In genomic region chr6:43759157-43759925, GRCh38 we compare ENCODE assay signal across 21 cellular contexts. TPM values are rescaled to one million over a fixed set of nuclear protein-coding genes. Genes with fewer than 3 reads are reported as not detected.
DNase-seq lines count a peak whose midpoint lies in the region; ATAC-seq, FAIRE-seq and TF ChIP-seq lines count a peak whose summit lies in the region.
"Had no signal": no experiment of that assay in that cellular context is flagged by ENCODE, and none has a peak within 500 bp of the region (broad histone marks: within the 10 kb centered on the region; RNA-seq: fewer than 3 reads in every experiment).

No MANE protein-coding gene starts in this region.

- intact Hi-C loops in kidney (cut with DNase I) = no loop called here
- intact Hi-C loops in sigmoid colon (cut with DNase I) = no loop called here

- H3K4me1 Mint-ChIP-seq in activated CD8-positive, alpha-beta memory T cell treated with anti-CD3 and anti-CD28 coated beads, Interleukin-2, amount 10 ng/mL, durations not matched to agents 7 days and 5 days = peaks cover 6% of the 10 kb centered on the region
- peaks cover 21% of the 10 kb centered on the region for H3K4me1 Mint-ChIP-seq in WTC11
- H3K4me1 Mint-ChIP-seq: activated CD4-positive, alpha-beta T cell treated with anti-CD3 and anti-CD28 coated beads, Interleukin-2, amount 10 ng/mL, durations not matched to agents 7 days and 5 days; activated naive CD4-positive, alpha-beta T cell treated with anti-CD3 and anti-CD28 coated beads, Interleukin-2, amount 50 U/mL, for 24 hours; CD4-positive, alpha-beta memory T cell; neural crest cell had no signal

- no peak for TF ChIP-seq CTCF in WTC11 (IDR thresholded peaks at IDR 0.05)
- no peak for TF ChIP-seq CTCF in kidney (IDR thresholded peaks at IDR 0.05; ENCODE audit: borderline replicate concordance, extremely low read depth, insufficient read depth)
- no peak for TF ChIP-seq CTCF in sigmoid colon (IDR thresholded peaks at IDR 0.05)
- no peak for TF ChIP-seq CTCF in WERI-Rb-1 (IDR thresholded peaks at IDR 0.05; ENCODE audit: low read depth, low read length)

- no peak for TF ChIP-seq EP300 in sigmoid colon (IDR thresholded peaks at IDR 0.05)

- H3K4me1 ChIP-seq in kidney (ENCODE audit: control insufficient read depth in 1 of 2, insufficient read depth in 1 of 2, low read depth in 1 of 2, low read length in 2 of 2) = no peaks in the 10 kb centered on the region
- no peaks in the 10 kb centered on the region for H3K4me1 ChIP-seq in sigmoid colon
- H3K4me1 ChIP-seq: prostate gland had no signal

- H3K4me3 ChIP-seq in kidney (ENCODE audit: low read length in 2 of 2) (no peak overlapping the region), sigmoid colon (no peak overlapping the region), WERI-Rb-1 (ENCODE audit: low read depth, low read length) (no peak overlapping the region)
- H3K4me3 ChIP-seq: prostate gland had no signal

- peak; percentile 37 for ATAC-seq in activated CD8-positive, alpha-beta memory T cell treated with anti-CD3 and anti-CD28 coated beads, Interleukin-2, amount 10 ng/mL, durations not matched to agents 7 days and 5 days
- peak; percentile 10; the same call in 1 of the 2 replicates for ATAC-seq in WTC11

- FAIRE-seq in kidney (lab: Jason Lieb, UNC) = no peak
- FAIRE-seq: endothelial cell of umbilical vein had no signal

- POLR2A ChIA-PET in WTC11 (lab: Charles Lee) = interaction anchor here (1.4 to 2.4 kb wide), 3 partner anchors 10 to 92 kb away, joined by 3 to 18 read pairs (median 6); partner anchors contain the start of gene VEGFA

- H3K27ac Mint-ChIP-seq in activated CD8-positive, alpha-beta memory T cell treated with anti-CD3 and anti-CD28 coated beads, Interleukin-2, amount 10 ng/mL, durations not matched to agents 7 days and 5 days = no peak overlapping the region
- no peak overlapping the region for H3K27ac Mint-ChIP-seq in WTC11
- H3K27ac Mint-ChIP-seq: activated CD4-positive, alpha-beta T cell treated with anti-CD3 and anti-CD28 coated beads, Interleukin-2, amount 10 ng/mL, durations not matched to agents 7 days and 5 days; activated naive CD4-positive, alpha-beta T cell treated with anti-CD3 and anti-CD28 coated beads, Interleukin-2, amount 50 U/mL, for 24 hours; activated T-helper 1 cell treated with anti-CD3 and anti-CD28 coated beads, Interleukin-12 subunit alpha, Interleukin-12 subunit beta, Interleukin-2, Interleukin-4 antibody, amounts not matched to agents 30 ng/mL and 10 ng/mL and 1 ng/mL, durations not matched to agents 14 hours and 24 hours and 36 hours; CD4-positive, alpha-beta memory T cell; dendritic cell treated with granulocyte-macrophage colony-stimulating factor and Interleukin-4, amounts not matched to agents 40 ng/mL and 50 ng/mL, for 4 days; T-helper 2 cell treated with Interferon-gamma antibody and Interleukin-4, amounts not matched to agents 5 μg/mL and 100 μg/mL, for 36 hours had no signal

- no peak for DNase-seq in activated CD8-positive, alpha-beta memory T cell treated with anti-CD3 and anti-CD28 coated beads, Interleukin-2, amount 10 ng/mL, durations not matched to agents 7 days and 5 days
- DNase-seq in activated CD8-positive, alpha-beta memory T cell treated with anti-CD3 and anti-CD28 coated beads for 24 hours = no peak
- DNase-seq in WTC11 (ENCODE audit: low spot score) = no peak
- DNase-seq in kidney = peak; percentile 30
- DNase-seq in sigmoid colon = peak; percentile 42
- DNase-seq in WERI-Rb-1 = no peak
- no peak for DNase-seq in NCI-H345 (lab: John Stamatoyannopoulos, UW)
- DNase-seq in NOMO-1 treated with DMSO at 0.1 percent for 48 hours (lab: John Stamatoyannopoulos, UW; ENCODE audit: unreplicated experiment) = no peak
- DNase-seq: 8988T; activated CD4-positive, alpha-beta T cell treated with anti-CD3 and anti-CD28 coated beads, Interleukin-2, amount 10 ng/mL, durations not matched to agents 7 days and 5 days; CD4-positive, alpha-beta memory T cell; GOT3; NCI-H1048; NCI-H187 treated with DMSO at 0.1 percent for 48 hours had no signal

- no peak for TF ChIP-seq POLR2A in sigmoid colon (IDR thresholded peaks at IDR 0.05)

- H3K27me3 Mint-ChIP-seq in activated CD8-positive, alpha-beta memory T cell treated with anti-CD3 and anti-CD28 coated beads, Interleukin-2, amount 10 ng/mL, durations not matched to agents 7 days and 5 days = peaks cover 12% of the 10 kb centered on the region
- no peaks in the 10 kb centered on the region; the same call in 1 of the 2 replicates for H3K27me3 Mint-ChIP-seq in WTC11 (ENCODE audit: low read depth)
- H3K27me3 Mint-ChIP-seq: activated naive CD4-positive, alpha-beta T cell treated with anti-CD3 and anti-CD28 coated beads, Interleukin-2, amount 50 U/mL, for 24 hours had no signal

- no peak overlapping the region for H3K4me3 Mint-ChIP-seq in activated CD8-positive, alpha-beta memory T cell treated with anti-CD3 and anti-CD28 coated beads, Interleukin-2, amount 10 ng/mL, durations not matched to agents 7 days and 5 days
- H3K4me3 Mint-ChIP-seq in WTC11 = no peak overlapping the region
- H3K4me3 Mint-ChIP-seq: activated CD4-positive, alpha-beta T cell treated with anti-CD3 and anti-CD28 coated beads, Interleukin-2, amount 10 ng/mL, durations not matched to agents 7 days and 5 days; activated naive CD4-positive, alpha-beta T cell treated with anti-CD3 and anti-CD28 coated beads, Interleukin-2, amount 50 U/mL, for 24 hours; activated T-helper 1 cell treated with anti-CD3 and anti-CD28 coated beads, Interleukin-12 subunit alpha, Interleukin-12 subunit beta, Interleukin-2, Interleukin-4 antibody, amounts not matched to agents 30 ng/mL and 10 ng/mL and 1 ng/mL, durations not matched to agents 14 hours and 24 hours and 36 hours; CD4-positive, alpha-beta memory T cell; dendritic cell treated with granulocyte-macrophage colony-stimulating factor and Interleukin-4, amounts not matched to agents 40 ng/mL and 50 ng/mL, for 4 days; neural crest cell; T-helper 2 cell treated with Interferon-gamma antibody and Interleukin-4, amounts not matched to agents 5 μg/mL and 100 μg/mL, for 36 hours had no signal

- H3K27ac ChIP-seq in kidney (ENCODE audit: low read depth in 2 of 2, low read length in 2 of 2) (no peak overlapping the region), sigmoid colon (no peak overlapping the region), WERI-Rb-1 (no peak overlapping the region)
- H3K27ac ChIP-seq: prostate gland had no signal

- no peaks in the 10 kb centered on the region for H3K36me3 ChIP-seq in kidney (ENCODE audit: control insufficient read depth in 1 of 2, insufficient read depth in 2 of 2, low read length in 2 of 2)
- no peaks in the 10 kb centered on the region for H3K36me3 ChIP-seq in sigmoid colon
- H3K36me3 ChIP-seq in WERI-Rb-1 = no peaks in the 10 kb centered on the region
- H3K36me3 ChIP-seq: prostate gland had no signal

- H3K27me3 ChIP-seq in sigmoid colon (no peaks in the 10 kb centered on the region), WERI-Rb-1 (ENCODE audit: insufficient read depth, low read depth, severe bottlenecking) (no peaks in the 10 kb centered on the region)

- H3K9me3 ChIP-seq in kidney (ENCODE audit: control insufficient read depth in 1 of 2, low read length in 2 of 2) (no peaks in the 10 kb centered on the region), sigmoid colon (no peaks in the 10 kb centered on the region), WERI-Rb-1 (ENCODE audit: severe bottlenecking) (no peaks in the 10 kb centered on the region)
- H3K9me3 ChIP-seq: prostate gland had no signal

- no peaks in the 10 kb centered on the region for H3K36me3 Mint-ChIP-seq in activated CD8-positive, alpha-beta memory T cell treated with anti-CD3 and anti-CD28 coated beads, Interleukin-2, amount 10 ng/mL, durations not matched to agents 7 days and 5 days
- no peaks in the 10 kb centered on the region for H3K36me3 Mint-ChIP-seq in WTC11
- H3K36me3 Mint-ChIP-seq: activated naive CD4-positive, alpha-beta T cell treated with anti-CD3 and anti-CD28 coated beads, Interleukin-2, amount 50 U/mL, for 24 hours; CD4-positive, alpha-beta memory T cell had no signal

- H3K9me3 Mint-ChIP-seq in activated CD8-positive, alpha-beta memory T cell treated with anti-CD3 and anti-CD28 coated beads, Interleukin-2, amount 10 ng/mL, durations not matched to agents 7 days and 5 days (ENCODE audit: low read depth) = no peaks in the 10 kb centered on the region
- H3K9me3 Mint-ChIP-seq in WTC11 = no peaks in the 10 kb centered on the region
- H3K9me3 Mint-ChIP-seq: activated CD4-positive, alpha-beta T cell treated with anti-CD3 and anti-CD28 coated beads, Interleukin-2, amount 10 ng/mL, durations not matched to agents 7 days and 5 days; activated naive CD4-positive, alpha-beta T cell treated with anti-CD3 and anti-CD28 coated beads, Interleukin-2, amount 50 U/mL, for 24 hours; activated T-helper 1 cell treated with anti-CD3 and anti-CD28 coated beads, Interleukin-12 subunit alpha, Interleukin-12 subunit beta, Interleukin-2, Interleukin-4 antibody, amounts not matched to agents 30 ng/mL and 10 ng/mL and 1 ng/mL, durations not matched to agents 14 hours and 24 hours and 36 hours; dendritic cell treated with granulocyte-macrophage colony-stimulating factor and Interleukin-4, amounts not matched to agents 40 ng/mL and 50 ng/mL, for 4 days; neural crest cell; T-helper 2 cell treated with Interferon-gamma antibody and Interleukin-4, amounts not matched to agents 5 μg/mL and 100 μg/mL, for 36 hours had no signal

- no peak overlapping the region for H3K9ac ChIP-seq in kidney (ENCODE audit: low read length in 2 of 2)

- CTCF ChIA-PET in activated CD8-positive, alpha-beta memory T cell treated with anti-CD3 and anti-CD28 coated beads, Interleukin-2, amount 10 ng/mL, durations not matched to agents 7 days and 5 days (lab: Charles Lee) = interaction anchor here (0.6 to 6.0 kb wide), 5 partner anchors 10 to 315 kb away, joined by 3 to 31 read pairs (median 3); partner anchors contain the start of gene VEGFA
- CTCF ChIA-PET in WTC11 (lab: Charles Lee) = interaction anchor here (0.6 to 6.1 kb wide), 21 partner anchors 10 to 1813 kb away, joined by 3 to 67 read pairs (median 6); partner anchors contain the start of genes GTPBP2 and VEGFA

- WGBS in sigmoid colon, 2 donors = 62 to 66% methylated on average over 7 of the region's 7 CpGs

TF ChIP-seq in WTC11, 78 proteins besides CTCF, POLR2A, EP300 and RAD21 (continues in another document):
- no peak for TF ChIP-seq IRF1 (CRISPR knock-in tag; IDR thresholded peaks at IDR 0.05)
- TF ChIP-seq ZNF121 (CRISPR knock-in tag; IDR thresholded peaks at IDR 0.05) = no peak

RNA-seq across cellular contexts. Expression of gene VEGFA, which starts 10.7 kb away (rescaled TPM):
- 10 to 100 TPM; 27.8 to 29.0 TPM for total RNA-seq in activated CD8-positive, alpha-beta memory T cell treated with anti-CD3 and anti-CD28 coated beads, Interleukin-2, amount 10 ng/mL, durations not matched to agents 7 days and 5 days
- total RNA-seq in WTC11 (2021) (41.9 to 44.4 TPM (median 43.8 TPM) in 3 replicates), kidney (36.3 TPM), sigmoid colon (10 to 100 TPM; 20.9 to 60.9 (median 28.5) TPM)
- polyA plus RNA-seq in kidney (ENCODE audit: insufficient read depth, low read depth, low replicate concordance) (111 TPM), sigmoid colon (100 to 1,000 TPM in 1 of 3 donors, 10 to 100 TPM in 2; 11.1 to 111 (median 34.8) TPM)
- polyA plus RNA-seq: CD4-positive, alpha-beta memory T cell had no signal

Comparison
In these comparisons a context has a peak if more than half of its experiments do, and no peak if none do; other contexts are left out.
1. DNase-seq: peak in kidney (single experiment) and sigmoid colon (single experiment); none in activated CD8-positive, alpha-beta memory T cell treated with anti-CD3 and anti-CD28 coated beads, Interleukin-2, amount 10 ng/mL, durations not matched to agents 7 days and 5 days (single experiment), activated CD8-positive, alpha-beta memory T cell treated with anti-CD3 and anti-CD28 coated beads for 24 hours (single experiment), WTC11 (single experiment), WERI-Rb-1 (single experiment), NCI-H345 (single experiment) and NOMO-1 treated with DMSO at 0.1 percent for 48 hours (single experiment).